ENCODE assay signal across 1 cellular context in the genomic region with DNA sequence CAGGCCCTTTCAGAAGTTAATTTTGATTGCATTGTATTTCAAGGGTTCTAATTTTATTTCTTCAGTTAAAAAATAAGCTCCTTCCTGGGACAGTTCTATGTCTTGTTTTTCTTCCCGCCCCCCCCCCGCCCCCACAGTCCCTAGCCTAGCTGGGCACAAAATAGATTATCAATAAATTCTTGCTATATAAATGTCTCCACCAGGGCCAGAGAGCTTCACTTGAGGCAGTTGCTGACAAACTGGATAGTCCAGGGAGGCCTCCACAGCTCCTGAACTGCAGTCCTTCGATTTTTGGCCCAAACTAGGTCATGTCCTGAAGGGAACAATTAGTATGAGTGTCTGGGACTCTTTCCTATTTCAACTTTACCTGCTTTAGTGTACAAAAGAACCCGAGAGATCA.
TF ChIP-seq lines count a peak whose summit lies in the region.

No MANE protein-coding gene starts in this region.

TF ChIP-seq in GM23338, 12 proteins besides CTCF, POLR2A, EP300 and RAD21:
- TF ChIP-seq, protein P1, sequence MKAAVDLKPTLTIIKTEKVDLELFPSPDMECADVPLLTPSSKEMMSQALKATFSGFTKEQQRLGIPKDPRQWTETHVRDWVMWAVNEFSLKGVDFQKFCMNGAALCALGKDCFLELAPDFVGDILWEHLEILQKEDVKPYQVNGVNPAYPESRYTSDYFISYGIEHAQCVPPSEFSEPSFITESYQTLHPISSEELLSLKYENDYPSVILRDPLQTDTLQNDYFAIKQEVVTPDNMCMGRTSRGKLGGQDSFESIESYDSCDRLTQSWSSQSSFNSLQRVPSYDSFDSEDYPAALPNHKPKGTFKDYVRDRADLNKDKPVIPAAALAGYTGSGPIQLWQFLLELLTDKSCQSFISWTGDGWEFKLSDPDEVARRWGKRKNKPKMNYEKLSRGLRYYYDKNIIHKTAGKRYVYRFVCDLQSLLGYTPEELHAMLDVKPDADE (IDR thresholded peaks at IDR 0.05), result no peak
- TF ChIP-seq CREB1 (CRISPR knock-in tag; IDR thresholded peaks at IDR 0.05; ENCODE audit: low read depth) (no peak), NANOG (IDR thresholded peaks at IDR 0.05; ENCODE audit: borderline replicate concordance) (no peak), ZNF331 (CRISPR knock-in tag; IDR thresholded peaks at IDR 0.05; ENCODE audit: low read depth) (no peak), STAT1 (IDR thresholded peaks at IDR 0.05; ENCODE audit: unreplicated experiment) (no peak)
